In the genomic region with DNA sequence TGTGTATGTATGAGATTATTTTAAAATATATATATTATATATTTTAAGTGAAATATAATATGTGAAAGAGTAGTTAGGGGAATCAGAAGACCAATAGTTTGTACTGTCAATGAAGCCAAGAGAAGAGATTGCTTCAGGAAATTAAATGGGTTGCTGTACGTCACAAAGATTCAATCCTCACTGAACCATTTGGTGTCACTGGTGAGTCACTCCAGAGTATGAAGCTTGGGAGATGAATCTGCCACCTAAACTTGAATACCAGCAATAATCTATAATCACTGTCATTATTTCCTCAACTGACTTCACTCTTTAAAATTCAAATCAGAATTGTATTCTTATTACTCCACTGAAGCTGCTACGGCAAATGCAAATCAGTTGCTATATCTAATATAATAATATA, we compare ENCODE assay signal across 8 cellular contexts. TPM values are rescaled to one million over a fixed set of nuclear protein-coding genes. Genes with fewer than 3 reads are reported as not detected.
DNase-seq lines count a peak whose midpoint lies in the region; ATAC-seq, FAIRE-seq and TF ChIP-seq lines count a peak whose summit lies in the region.

No MANE protein-coding gene starts in this region.

- TF ChIP-seq RAD21 in liver (IDR thresholded peaks at IDR 0.05) = peak; percentile 65 to 70

- TF ChIP-seq EP300 in ovary (IDR thresholded peaks at IDR 0.05) = no peak

- no peaks in the 10 kb centered on the region for H3K9me3 Mint-ChIP-seq in naive thymus-derived CD8-positive, alpha-beta T cell
- H3K9me3 Mint-ChIP-seq in activated CD4-positive, alpha-beta memory T cell treated with anti-CD3 and anti-CD28 coated beads, Interleukin-2, amount 10 ng/mL, durations not matched to agents 7 days and 5 days = no peaks in the 10 kb centered on the region

- H3K36me3 ChIP-seq in liver (ENCODE audit: control insufficient read depth in 4 of 4, insufficient read depth in 3 of 4, low read depth in 1 of 4, low read length in 3 of 4) (no peaks in the 10 kb centered on the region), ovary (no peaks in the 10 kb centered on the region)

- DNase-seq in GM12864 (ENCODE audit: low read depth) (no peak), HS-27A (ENCODE audit: low read depth) (peak; percentile 7), ovary (no peak)
- no peak for DNase-seq in naive thymus-derived CD8-positive, alpha-beta T cell
- DNase-seq in activated CD4-positive, alpha-beta memory T cell treated with anti-CD3 and anti-CD28 coated beads, Interleukin-2, amount 10 ng/mL, durations not matched to agents 7 days and 5 days = no peak

- no peak overlapping the region for H3K4me3 Mint-ChIP-seq in naive thymus-derived CD8-positive, alpha-beta T cell
- no peak overlapping the region for H3K4me3 Mint-ChIP-seq in activated CD4-positive, alpha-beta memory T cell treated with anti-CD3 and anti-CD28 coated beads, Interleukin-2, amount 10 ng/mL, durations not matched to agents 7 days and 5 days

- TF ChIP-seq CTCF in GM12864 (IDR thresholded peaks at IDR 0.05; ENCODE audit: low read depth, low read length, missing control alignments) (peak; percentile 18), liver (IDR thresholded peaks at IDR 0.05; ENCODE audit: low read depth, low read length, missing input control) (peak; percentile 32), ovary (IDR thresholded peaks at IDR 0.05) (no peak)

- no peaks in the 10 kb centered on the region for H3K9me3 ChIP-seq in liver (ENCODE audit: control insufficient read depth in 4 of 4, low read length in 3 of 4)
- no peaks in the 10 kb centered on the region for H3K9me3 ChIP-seq in ovary

- POLR2A ChIA-PET in naive thymus-derived CD8-positive, alpha-beta T cell (lab: Charles Lee) = no interaction called here
- POLR2A ChIA-PET in activated CD4-positive, alpha-beta memory T cell treated with anti-CD3 and anti-CD28 coated beads, Interleukin-2, amount 10 ng/mL, durations not matched to agents 7 days and 5 days (lab: Charles Lee) = no interaction called here

- H3K4me3 ChIP-seq in GM12864 (ENCODE audit: low read depth, low read length) (no peak overlapping the region), liver (ENCODE audit: low read depth in 1 of 3, low read length in 3 of 3) (no peak overlapping the region), ovary (no peak overlapping the region)

- intact Hi-C loops in ovary (cut with DNase I) = no loop called here

- H3K4me1 ChIP-seq in liver (ENCODE audit: control insufficient read depth in 4 of 4, insufficient read depth in 4 of 4, low read length in 3 of 4) (peaks cover 0 to 3% (median 0%) of the 10 kb centered on the region in 4 donors), ovary (ENCODE audit: insufficient read depth) (no peaks in the 10 kb centered on the region)

- H3K36me3 Mint-ChIP-seq in naive thymus-derived CD8-positive, alpha-beta T cell = no peaks in the 10 kb centered on the region
- H3K36me3 Mint-ChIP-seq in activated CD4-positive, alpha-beta memory T cell treated with anti-CD3 and anti-CD28 coated beads, Interleukin-2, amount 10 ng/mL, durations not matched to agents 7 days and 5 days (ENCODE audit: low read depth) = no peaks in the 10 kb centered on the region

- FAIRE-seq in TTC549 (lab: Jason Lieb, UNC) = peak; percentile 19

- H3K27ac ChIP-seq in liver (ENCODE audit: low read depth in 1 of 2, low read length in 2 of 2) = no peak overlapping the region
- H3K27ac ChIP-seq in ovary = no peak overlapping the region

- H3K27me3 ChIP-seq in liver (ENCODE audit: control insufficient read depth in 4 of 4, insufficient read depth in 4 of 4, low read length in 3 of 4) (no peaks in the 10 kb centered on the region), ovary (no peaks in the 10 kb centered on the region)

- no peaks in the 10 kb centered on the region for H3K4me1 Mint-ChIP-seq in naive thymus-derived CD8-positive, alpha-beta T cell
- no peaks in the 10 kb centered on the region for H3K4me1 Mint-ChIP-seq in activated CD4-positive, alpha-beta memory T cell treated with anti-CD3 and anti-CD28 coated beads, Interleukin-2, amount 10 ng/mL, durations not matched to agents 7 days and 5 days

- H3K9ac ChIP-seq in liver (ENCODE audit: low read depth in 1 of 2, low read length in 2 of 2) = no peak overlapping the region

- TF ChIP-seq POLR2A in ovary (IDR thresholded peaks at IDR 0.05) = no peak

- WGBS in liver = 55% methylated on average over 2 of the region's 2 CpGs
- 82 to 85% (median 84%) methylated on average over 2 of the region's 2 CpGs for WGBS in ovary, 3 donors

- ATAC-seq in GM18907 (IDR thresholded peaks at IDR 0.05; ENCODE audit: unreplicated experiment) = no peak
- ATAC-seq in naive thymus-derived CD8-positive, alpha-beta T cell = no peak

- CTCF ChIA-PET in activated CD4-positive, alpha-beta memory T cell treated with anti-CD3 and anti-CD28 coated beads, Interleukin-2, amount 10 ng/mL, durations not matched to agents 7 days and 5 days (lab: Charles Lee) = interaction anchor here (0.7 to 0.9 kb wide), 2 partner anchors 12 to 57 kb away, joined by 3 read pairs; no protein-coding TSS in a partner anchor

- H3K27ac Mint-ChIP-seq in naive thymus-derived CD8-positive, alpha-beta T cell = no peak overlapping the region
- no peak overlapping the region for H3K27ac Mint-ChIP-seq in activated CD4-positive, alpha-beta memory T cell treated with anti-CD3 and anti-CD28 coated beads, Interleukin-2, amount 10 ng/mL, durations not matched to agents 7 days and 5 days

- no peaks in the 10 kb centered on the region for H3K27me3 Mint-ChIP-seq in naive thymus-derived CD8-positive, alpha-beta T cell
- no peaks in the 10 kb centered on the region for H3K27me3 Mint-ChIP-seq in activated CD4-positive, alpha-beta memory T cell treated with anti-CD3 and anti-CD28 coated beads, Interleukin-2, amount 10 ng/mL, durations not matched to agents 7 days and 5 days

TF ChIP-seq in liver, 16 proteins besides CTCF, POLR2A, EP300 and RAD21:
- TF ChIP-seq JUND (IDR thresholded peaks at IDR 0.05) (peak; percentile 90 to 96), HNF4A (conservative IDR thresholded peaks at IDR 0.05) (no peak)
- TF ChIP-seq, protein P1, sequence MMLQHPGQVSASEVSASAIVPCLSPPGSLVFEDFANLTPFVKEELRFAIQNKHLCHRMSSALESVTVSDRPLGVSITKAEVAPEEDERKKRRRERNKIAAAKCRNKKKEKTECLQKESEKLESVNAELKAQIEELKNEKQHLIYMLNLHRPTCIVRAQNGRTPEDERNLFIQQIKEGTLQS (IDR thresholded peaks at IDR 0.05) = peak; percentile 76

RNA-seq across cellular contexts. Expression of gene SCN9A, which starts 41.9 kb away (rescaled TPM):
- total RNA-seq in liver (10 to 100 TPM in 1 of 2 donors, 1 to 10 TPM in 1; 9.1 to 10.1 TPM), ovary (1 to 10 TPM in 6 of 7 donors, under 1 TPM in 1; 0.95 to 3.4 (median 1.3) TPM)
- polyA plus RNA-seq in liver (1 to 10 TPM; 1.2 to 9.4 TPM), ovary (1 to 10 TPM in 1 of 2 donors, under 1 TPM in 1; 0.33 to 4.5 TPM)
- not detected for total RNA-seq in naive thymus-derived CD8-positive, alpha-beta T cell
- under 1 TPM in 1 of 3 donors, not detected in 2; 0.16 TPM for polyA plus RNA-seq in naive thymus-derived CD8-positive, alpha-beta T cell
- total RNA-seq in activated CD4-positive, alpha-beta memory T cell treated with anti-CD3 and anti-CD28 coated beads, Interleukin-2, amount 10 ng/mL, durations not matched to agents 7 days and 5 days = under 1 TPM; 0.15 TPM

Comparison
In these comparisons a context has a peak if more than half of its experiments do, and no peak if none do; other contexts are left out.
1. CTCF ChIP-seq: peak in GM12864 (single experiment) and liver (single experiment); none in ovary (0 of 3).